In the genomic region with DNA sequence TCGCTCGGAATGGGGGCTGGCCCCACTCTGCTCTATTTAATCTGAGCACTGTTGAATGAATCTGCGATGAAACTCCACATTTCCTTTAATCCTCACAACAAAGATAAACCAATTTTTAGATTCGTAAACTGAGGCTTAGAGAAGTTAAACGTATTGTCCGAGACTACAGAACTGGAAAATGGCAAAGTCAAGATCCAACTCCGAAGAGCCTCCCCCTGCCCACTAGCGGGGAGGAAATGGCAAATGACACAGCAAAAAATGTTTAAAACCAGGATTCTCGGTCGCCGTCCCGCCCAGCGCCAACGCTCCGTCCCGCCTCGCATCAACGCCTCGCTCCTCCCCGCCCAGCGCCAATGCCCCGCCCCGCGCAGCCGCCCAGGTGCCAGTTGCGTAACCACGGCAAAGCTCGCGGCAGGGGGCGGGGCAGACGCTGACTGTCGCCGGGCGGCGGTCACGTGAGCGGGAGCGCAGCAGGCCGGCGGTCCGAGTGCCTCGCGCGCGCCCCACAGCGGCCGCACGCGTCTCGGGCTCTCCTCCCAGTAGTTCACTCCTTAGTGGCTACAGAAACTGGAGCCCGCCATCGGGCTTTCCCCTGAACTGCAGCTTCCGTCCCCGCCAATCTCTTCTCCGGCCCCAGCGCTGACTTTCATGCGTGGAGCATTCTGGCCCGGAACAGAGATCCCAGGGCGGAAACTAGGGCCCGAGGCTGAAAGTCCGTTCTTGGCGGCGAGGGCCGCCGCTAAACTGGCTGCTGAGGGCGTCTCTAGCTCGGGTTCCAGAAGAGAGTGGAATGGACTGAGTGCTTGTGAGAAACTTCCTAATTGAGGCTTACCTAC, we compare ENCODE assay signal across 8 cellular contexts. TPM values are rescaled to one million over a fixed set of nuclear protein-coding genes. Genes with fewer than 3 reads are reported as not detected.
DNase-seq lines count a peak whose midpoint lies in the region; ATAC-seq and TF ChIP-seq lines count a peak whose summit lies in the region.

No MANE protein-coding gene starts in this region.

- DNase-seq in ELR (ENCODE audit: low read depth) = peak; percentile 97
- DNase-seq in GOT3 (lab: John Stamatoyannopoulos, UW) = peak; percentile 96
- peak; percentile 91 for DNase-seq in RPMI7951 (ENCODE audit: low read depth)
- DNase-seq in fibroblast of mammary gland (ENCODE audit: low read depth) = peak; percentile 93
- DNase-seq in natural killer cell treated with Interleukin-12 subunit alpha and Interleukin-12 subunit beta and Interleukin-15 and Interleukin-18, amount 100 ng/mL, for 72 hours (ENCODE audit: low spot score) = peak; percentile 99
- DNase-seq in stimulated activated naive CD4-positive, alpha-beta T cell treated with Interleukin-2 at 50 U/mL for 16 hours (lab: John Stamatoyannopoulos, UW) = peak; percentile 98

- peak; percentile 96 for ATAC-seq in activated T-helper 17 cell treated with anti-CD3 and anti-CD28 coated beads, Interleukin-2, amount 50 U/mL, for 72 hours (replicated peaks)
- peak; percentile 98 for ATAC-seq in natural killer cell treated with Interleukin-12 subunit alpha and Interleukin-12 subunit beta and Interleukin-15 and Interleukin-18, amount 100 ng/mL, for 72 hours

- H3K4me1 Mint-ChIP-seq in activated T-helper 17 cell treated with anti-CD3 and anti-CD28 coated beads, Interleukin-2, amount 50 U/mL, for 72 hours = peaks cover 4% of the 10 kb centered on the region
- H3K4me1 Mint-ChIP-seq in natural killer cell treated with Interleukin-12 subunit alpha and Interleukin-12 subunit beta and Interleukin-15 and Interleukin-18, amount 100 ng/mL, for 72 hours (ENCODE audit: low read depth in 2 of 2) = peaks cover 11 to 12% of the 10 kb centered on the region in 2 donors

- peak overlapping the region; percentile 59 for H3K4me3 ChIP-seq in fibroblast of mammary gland (ENCODE audit: control insufficient read depth, low read depth, low read length)

- TF ChIP-seq CTCF in LNCAP (IDR thresholded peaks at IDR 0.05) = peak; percentile 89
- TF ChIP-seq CTCF in fibroblast of mammary gland (conservative IDR thresholded peaks at IDR 0.05; ENCODE audit: control insufficient read depth, insufficient read depth, low read depth, low read length) = peak; percentile 41

- H3K36me3 Mint-ChIP-seq in activated T-helper 17 cell treated with anti-CD3 and anti-CD28 coated beads, Interleukin-2, amount 50 U/mL, for 72 hours (ENCODE audit: low read depth) = no peaks in the 10 kb centered on the region
- no peaks in the 10 kb centered on the region for H3K36me3 Mint-ChIP-seq in natural killer cell treated with Interleukin-12 subunit alpha and Interleukin-12 subunit beta and Interleukin-15 and Interleukin-18, amount 100 ng/mL, for 72 hours

- peak overlapping the region; percentile 85 for H3K4me3 Mint-ChIP-seq in activated T-helper 17 cell treated with anti-CD3 and anti-CD28 coated beads, Interleukin-2, amount 50 U/mL, for 72 hours
- peak overlapping the region; percentile 87 for H3K4me3 Mint-ChIP-seq in natural killer cell treated with Interleukin-12 subunit alpha and Interleukin-12 subunit beta and Interleukin-15 and Interleukin-18, amount 100 ng/mL, for 72 hours

- H3K27me3 Mint-ChIP-seq in activated T-helper 17 cell treated with anti-CD3 and anti-CD28 coated beads, Interleukin-2, amount 50 U/mL, for 72 hours = no peaks in the 10 kb centered on the region
- H3K27me3 Mint-ChIP-seq in natural killer cell treated with Interleukin-12 subunit alpha and Interleukin-12 subunit beta and Interleukin-15 and Interleukin-18, amount 100 ng/mL, for 72 hours = no peaks in the 10 kb centered on the region

- peak overlapping the region; percentile 90 for H3K27ac Mint-ChIP-seq in activated T-helper 17 cell treated with anti-CD3 and anti-CD28 coated beads, Interleukin-2, amount 50 U/mL, for 72 hours
- H3K27ac Mint-ChIP-seq in natural killer cell treated with Interleukin-12 subunit alpha and Interleukin-12 subunit beta and Interleukin-15 and Interleukin-18, amount 100 ng/mL, for 72 hours = peak overlapping the region; percentile 94 to 95

- H3K9me3 Mint-ChIP-seq in activated T-helper 17 cell treated with anti-CD3 and anti-CD28 coated beads, Interleukin-2, amount 50 U/mL, for 72 hours = no peaks in the 10 kb centered on the region
- H3K9me3 Mint-ChIP-seq in natural killer cell treated with Interleukin-12 subunit alpha and Interleukin-12 subunit beta and Interleukin-15 and Interleukin-18, amount 100 ng/mL, for 72 hours = no peaks in the 10 kb centered on the region

RNA-seq across cellular contexts. Expression of a gene that starts 13.6 kb away (rescaled TPM):
- total RNA-seq in RPMI7951 (2014; rRNA removed; shearing (Covaris generic)) = 4.9 and 5.4 TPM in 2 replicates
- total RNA-seq in activated T-helper 17 cell treated with anti-CD3 and anti-CD28 coated beads, Interleukin-2, amount 50 U/mL, for 72 hours = 1 to 10 TPM; 4.4 to 7.6 TPM
- total RNA-seq in natural killer cell treated with Interleukin-12 subunit alpha and Interleukin-12 subunit beta and Interleukin-15 and Interleukin-18, amount 100 ng/mL, for 72 hours = 1 to 10 TPM; 3.2 to 7.1 TPM

RNA-seq across cellular contexts. Expression of a gene that starts 17.9 kb away (rescaled TPM):
- total RNA-seq in RPMI7951 (2014; rRNA removed; shearing (Covaris generic)) = 3.5 and 4.2 TPM in 2 replicates
- total RNA-seq in activated T-helper 17 cell treated with anti-CD3 and anti-CD28 coated beads, Interleukin-2, amount 50 U/mL, for 72 hours = 1 to 10 TPM; 2.2 to 2.4 TPM
- 1 to 10 TPM; 6.0 to 6.9 TPM for total RNA-seq in natural killer cell treated with Interleukin-12 subunit alpha and Interleukin-12 subunit beta and Interleukin-15 and Interleukin-18, amount 100 ng/mL, for 72 hours

RNA-seq across cellular contexts. Expression of a gene that starts 23.4 kb away (rescaled TPM):
- total RNA-seq in RPMI7951 (2014; rRNA removed; shearing (Covaris generic)) = 28.6 and 29.0 TPM in 2 replicates
- total RNA-seq in activated T-helper 17 cell treated with anti-CD3 and anti-CD28 coated beads, Interleukin-2, amount 50 U/mL, for 72 hours = 100 to 1,000 TPM; 234 to 858 TPM
- total RNA-seq in natural killer cell treated with Interleukin-12 subunit alpha and Interleukin-12 subunit beta and Interleukin-15 and Interleukin-18, amount 100 ng/mL, for 72 hours = 100 to 1,000 TPM; 151 to 158 TPM

RNA-seq across cellular contexts. Expression of a gene that starts 23.7 kb away (rescaled TPM):
- 2,274 and 2,388 TPM in 2 replicates for total RNA-seq in RPMI7951 (2014; rRNA removed; shearing (Covaris generic))
- 1,000 to 10,000 TPM; 1,893 to 2,116 TPM for total RNA-seq in activated T-helper 17 cell treated with anti-CD3 and anti-CD28 coated beads, Interleukin-2, amount 50 U/mL, for 72 hours
- 1,000 to 10,000 TPM; 1,157 to 1,903 TPM for total RNA-seq in natural killer cell treated with Interleukin-12 subunit alpha and Interleukin-12 subunit beta and Interleukin-15 and Interleukin-18, amount 100 ng/mL, for 72 hours

RNA-seq across cellular contexts. Expression of a gene that starts 36.8 kb away (rescaled TPM):
- 3.8 and 6.1 TPM in 2 replicates for total RNA-seq in RPMI7951 (2014; rRNA removed; shearing (Covaris generic))
- total RNA-seq in activated T-helper 17 cell treated with anti-CD3 and anti-CD28 coated beads, Interleukin-2, amount 50 U/mL, for 72 hours = 10 to 100 TPM; 34.0 to 62.3 TPM
- total RNA-seq in natural killer cell treated with Interleukin-12 subunit alpha and Interleukin-12 subunit beta and Interleukin-15 and Interleukin-18, amount 100 ng/mL, for 72 hours = 10 to 100 TPM; 36.5 to 62.2 TPM

Comparison
In these comparisons a context has a peak if more than half of its experiments do, and no peak if none do; other contexts are left out.
1. Peak in every context shown above with its lines: DNase-seq, ATAC-seq and H3K4me3 ChIP-seq.